9 cellular contexts compared by ENCODE assay signal in the genomic region with DNA sequence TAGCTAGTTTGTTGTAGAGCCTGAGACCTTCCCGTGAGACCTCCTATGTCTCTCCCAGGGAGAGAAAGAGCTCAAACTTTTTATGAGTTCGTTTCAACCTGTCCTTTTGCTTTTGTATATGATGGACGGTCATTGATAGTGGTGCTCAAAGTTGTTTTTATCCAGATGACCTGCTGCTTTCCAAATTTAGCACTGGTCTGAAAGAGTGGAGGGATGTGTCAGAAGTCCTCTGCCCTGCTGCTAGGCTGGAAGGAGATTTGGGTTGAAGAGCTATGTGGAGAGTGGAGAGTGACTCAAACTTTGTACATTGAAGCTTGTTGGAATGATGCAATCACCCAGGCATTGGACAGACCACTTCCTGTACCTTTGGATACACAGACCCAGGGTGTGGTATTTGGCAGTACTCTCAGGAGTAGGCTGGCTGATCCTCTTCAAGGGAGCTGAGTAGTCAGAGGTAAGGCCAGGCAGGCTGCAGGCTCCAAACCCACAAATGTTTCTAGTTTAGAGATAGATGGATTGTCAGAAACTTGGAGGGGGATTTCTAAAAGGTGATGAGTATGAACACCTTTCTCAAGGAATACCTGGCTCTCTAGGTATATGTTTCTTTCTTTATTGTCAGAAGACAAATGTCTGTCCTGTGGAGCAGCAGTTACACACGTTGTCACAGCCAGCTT. TPM values are rescaled to one million over a fixed set of nuclear protein-coding genes. Genes with fewer than 3 reads are reported as not detected.
DNase-seq lines count a peak whose midpoint lies in the region; ATAC-seq, FAIRE-seq and TF ChIP-seq lines count a peak whose summit lies in the region.
"Had no signal": no experiment of that assay in that cellular context is flagged by ENCODE, and none has a peak within 500 bp of the region (broad histone marks: within the 10 kb centered on the region; RNA-seq: fewer than 3 reads in every experiment).

No MANE protein-coding gene starts in this region.

- TF ChIP-seq EP300 in HepG2 (IDR thresholded peaks at IDR 0.05; ENCODE audit: low read depth in 2 of 2, low read length in 2 of 2), result peak in 1 of 2 experiments; percentile 22; a peak in 1 of 4 replicates
- TF ChIP-seq EP300 in HepG2 (CRISPR knock-in tag; IDR thresholded peaks at IDR 0.05; ENCODE audit: borderline replicate concordance), result no peak

- no peak for TF ChIP-seq CTCF in HepG2 (CRISPR knock-in tag; IDR thresholded peaks at IDR 0.05)

- H3K79me2 ChIP-seq in HepG2 (ENCODE audit: insufficient read depth, low read length), result no peaks in the 10 kb centered on the region

- in situ Hi-C loops in HepG2 (cut with HindIII; ENCODE audit: extremely low pct_ligation_motif_present, low pct_unique_long_range_greater_than_20kb), result no loop called here

- no peaks in the 10 kb centered on the region for H3K9me3 ChIP-seq in HepG2 (ENCODE audit: low read length)

- 45% methylated on average over 4 of the region's 4 CpGs for WGBS in HepG2 (ENCODE audit: low lambda C conversion rate)

- H3K9me3 Mint-ChIP-seq in activated CD4-positive, alpha-beta memory T cell treated with anti-CD3 and anti-CD28 coated beads for 36 hours, result no peaks in the 10 kb centered on the region
- H3K9me3 Mint-ChIP-seq: nephron had no signal

- peaks cover 15% of the 10 kb centered on the region for H3K4me1 ChIP-seq in HepG2 (ENCODE audit: insufficient read depth, low read length)

- DNase-seq in AG08396 (ENCODE audit: low spot score) (peak; percentile 86), HUDEP-2 (lab: John Stamatoyannopoulos, UW; ENCODE audit: unreplicated experiment in 76 of 76) (peak in 69 of 76 experiments; percentile 26 to 89 (median 64)), HepG2 (ENCODE audit: low spot score) (peak; percentile 77), caudate nucleus (lab: John Stamatoyannopoulos, UW) (no peak), NCI-H1436 treated with DMSO at 0.1 percent for 48 hours (lab: John Stamatoyannopoulos, UW) (no peak), NCI-H345 treated with DMSO at 0.1 percent for 48 hours (lab: John Stamatoyannopoulos, UW; ENCODE audit: unreplicated experiment) (no peak), superior temporal gyrus (ENCODE audit: extremely low spot score) (no peak)
- peak; percentile 41 for DNase-seq in activated CD4-positive, alpha-beta memory T cell treated with anti-CD3 and anti-CD28 coated beads for 36 hours

- POLR2A ChIA-PET in activated CD4-positive, alpha-beta memory T cell treated with anti-CD3 and anti-CD28 coated beads for 36 hours (lab: Charles Lee), result interaction anchor here (0.6 to 1.5 kb wide), 2 partner anchors 13 to 15 kb away, joined by 3 to 4 read pairs; no protein-coding TSS in a partner anchor
- POLR2A ChIA-PET in HepG2 (lab: Yijun Ruan, JAX), result interaction anchor here (0.8 to 1.4 kb wide), 3 partner anchors 11 to 49 kb away, joined by 3 to 17 read pairs (median 5); partner anchors contain the start of gene RREB1

- no peak overlapping the region for H3K27ac Mint-ChIP-seq in activated CD4-positive, alpha-beta memory T cell treated with anti-CD3 and anti-CD28 coated beads for 36 hours
- H3K27ac Mint-ChIP-seq: nephron had no signal

- H3K27me3 Mint-ChIP-seq in activated CD4-positive, alpha-beta memory T cell treated with anti-CD3 and anti-CD28 coated beads for 36 hours, result peaks cover 3% of the 10 kb centered on the region

- no peaks in the 10 kb centered on the region for H3K27me3 ChIP-seq in HepG2 (ENCODE audit: control insufficient read depth in 1 of 2, insufficient read depth in 2 of 2, low read length in 2 of 2)

- H3K36me3 ChIP-seq in HepG2 (replicated peaks in 1 of 2; ENCODE audit: control insufficient read depth in 1 of 2, insufficient read depth in 2 of 2, low read length in 2 of 2), result no peaks in the 10 kb centered on the region

- no peak overlapping the region for H3K27ac ChIP-seq in HepG2 (ENCODE audit: extremely low read length, insufficient read depth, low read length)
- no peak overlapping the region for H3K27ac ChIP-seq in caudate nucleus (ENCODE audit: low read depth, low read length)

- intact Hi-C loops in activated CD4-positive, alpha-beta memory T cell treated with anti-CD3 and anti-CD28 coated beads for 36 hours (cut with micrococcal nuclease), result no loop called here
- intact Hi-C loops in HepG2 (cut with micrococcal nuclease; ENCODE audit: unreplicated experiment), result no loop called here

- H3K4me1 Mint-ChIP-seq in activated CD4-positive, alpha-beta memory T cell treated with anti-CD3 and anti-CD28 coated beads for 36 hours (ENCODE audit: low read depth), result peaks cover 4% of the 10 kb centered on the region

- BruUV-seq in HepG2 (replicated peaks; lab: Mats Ljungman, UMichigan), result no TSS peak

- peak; percentile 98 for FAIRE-seq in HepG2 (lab: Jason Lieb, UNC)

- no peak for TF ChIP-seq POLR2A in HepG2 (IDR thresholded peaks at IDR 0.05; ENCODE audit: insufficient read depth in 1 of 2, low read depth in 2 of 2, low read length in 2 of 2)

- no peak overlapping the region for H3K4me3 ChIP-seq in HepG2 (replicated peaks in 1 of 3; ENCODE audit: insufficient read depth in 1 of 3, low read depth in 2 of 3, low read length in 3 of 3)

- H3K36me3 Mint-ChIP-seq in activated CD4-positive, alpha-beta memory T cell treated with anti-CD3 and anti-CD28 coated beads for 36 hours, result no peaks in the 10 kb centered on the region

- peak overlapping the region; percentile 8 for H2AFZ ChIP-seq in HepG2 (ENCODE audit: low read length)

- TF ChIP-seq RAD21 in HepG2 (CRISPR knock-in tag; IDR thresholded peaks at IDR 0.05), result no peak

- CTCF ChIA-PET in activated CD4-positive, alpha-beta memory T cell treated with anti-CD3 and anti-CD28 coated beads for 36 hours (lab: Charles Lee), result no interaction called here
- CTCF ChIA-PET in HepG2 (lab: Yijun Ruan, JAX; ENCODE audit: low intra/inter-chr PET ratio, low total read pairs), result no interaction called here

- H3K4me2 ChIP-seq in HepG2 (ENCODE audit: low read depth, low read length), result peak overlapping the region; percentile 48

- no peak overlapping the region for H3K9ac ChIP-seq in HepG2 (ENCODE audit: insufficient read depth, low read depth, low read length)

- H4K20me1 ChIP-seq in HepG2 (ENCODE audit: insufficient read depth, low read length), result no peaks in the 10 kb centered on the region

- H3K4me3 Mint-ChIP-seq in activated CD4-positive, alpha-beta memory T cell treated with anti-CD3 and anti-CD28 coated beads for 36 hours, result no peak overlapping the region
- H3K4me3 Mint-ChIP-seq: nephron had no signal

- peak; percentile 97 for ATAC-seq in HepG2

TF ChIP-seq in HepG2, 621 proteins besides CTCF, POLR2A, EP300 and RAD21 (continues in another document):
- TF ChIP-seq SP140L (CRISPR knock-in tag; IDR thresholded peaks at IDR 0.05; ENCODE audit: borderline replicate concordance) (no peak), DMAP1 (CRISPR knock-in tag; IDR thresholded peaks at IDR 0.05) (no peak)
- TF ChIP-seq, protein P1, sequence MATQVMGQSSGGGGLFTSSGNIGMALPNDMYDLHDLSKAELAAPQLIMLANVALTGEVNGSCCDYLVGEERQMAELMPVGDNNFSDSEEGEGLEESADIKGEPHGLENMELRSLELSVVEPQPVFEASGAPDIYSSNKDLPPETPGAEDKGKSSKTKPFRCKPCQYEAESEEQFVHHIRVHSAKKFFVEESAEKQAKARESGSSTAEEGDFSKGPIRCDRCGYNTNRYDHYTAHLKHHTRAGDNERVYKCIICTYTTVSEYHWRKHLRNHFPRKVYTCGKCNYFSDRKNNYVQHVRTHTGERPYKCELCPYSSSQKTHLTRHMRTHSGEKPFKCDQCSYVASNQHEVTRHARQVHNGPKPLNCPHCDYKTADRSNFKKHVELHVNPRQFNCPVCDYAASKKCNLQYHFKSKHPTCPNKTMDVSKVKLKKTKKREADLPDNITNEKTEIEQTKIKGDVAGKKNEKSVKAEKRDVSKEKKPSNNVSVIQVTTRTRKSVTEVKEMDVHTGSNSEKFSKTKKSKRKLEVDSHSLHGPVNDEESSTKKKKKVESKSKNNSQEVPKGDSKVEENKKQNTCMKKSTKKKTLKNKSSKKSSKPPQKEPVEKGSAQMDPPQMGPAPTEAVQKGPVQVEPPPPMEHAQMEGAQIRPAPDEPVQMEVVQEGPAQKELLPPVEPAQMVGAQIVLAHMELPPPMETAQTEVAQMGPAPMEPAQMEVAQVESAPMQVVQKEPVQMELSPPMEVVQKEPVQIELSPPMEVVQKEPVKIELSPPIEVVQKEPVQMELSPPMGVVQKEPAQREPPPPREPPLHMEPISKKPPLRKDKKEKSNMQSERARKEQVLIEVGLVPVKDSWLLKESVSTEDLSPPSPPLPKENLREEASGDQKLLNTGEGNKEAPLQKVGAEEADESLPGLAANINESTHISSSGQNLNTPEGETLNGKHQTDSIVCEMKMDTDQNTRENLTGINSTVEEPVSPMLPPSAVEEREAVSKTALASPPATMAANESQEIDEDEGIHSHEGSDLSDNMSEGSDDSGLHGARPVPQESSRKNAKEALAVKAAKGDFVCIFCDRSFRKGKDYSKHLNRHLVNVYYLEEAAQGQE (IDR thresholded peaks at IDR 0.05; ENCODE audit: borderline replicate concordance in 1 of 2, low read depth in 1 of 2, low read length in 2 of 2), result no peak

RNA-seq across cellular contexts. Expression of gene RREB1, which starts 49.4 kb away (rescaled TPM):
- total RNA-seq in activated CD4-positive, alpha-beta memory T cell treated with anti-CD3 and anti-CD28 coated beads for 36 hours, result 10 to 100 TPM; 13.0 to 13.5 TPM
- 23.2 and 23.4 TPM in 2 replicates for total RNA-seq in HepG2 (2016; rRNA removed; fragmentation: Illumina TruSeq; extraction: Trizol)
- 62.4 and 75.9 TPM in 2 replicates for total RNA-seq in HepG2 (2016; cell fraction: cytosol; rRNA removed; fragmentation: Illumina TruSeq; extraction: Trizol; ENCODE audit: low read depth)
- total RNA-seq in HepG2 (2016; cell fraction: insoluble cytoplasmic fraction; rRNA removed; fragmentation: Illumina TruSeq; extraction: Trizol), result 21.2 and 23.3 TPM in 2 replicates
- 33.9 and 40.6 TPM in 2 replicates for total RNA-seq in HepG2 (2016; cell fraction: membrane; rRNA removed; fragmentation: Illumina TruSeq; extraction: Trizol)
- 50.2 and 60.1 TPM in 2 replicates for total RNA-seq in HepG2 (2016; cell fraction: nucleus; rRNA removed; fragmentation: Illumina TruSeq; extraction: Trizol)
- polyA plus RNA-seq in HepG2 (2011; rRNA removed), result 6.1 and 6.2 TPM in 2 replicates
- 3.7 and 4.4 TPM in 2 replicates for polyA plus RNA-seq in HepG2 (2011; cell fraction: cytosol; rRNA removed)
- polyA plus RNA-seq in HepG2 (2011; cell fraction: nucleus; rRNA removed), result 24.2 and 27.1 TPM in 2 replicates
- polyA plus RNA-seq in HepG2 (2012), result 19.5 and 19.9 TPM in 2 replicates
- polyA plus RNA-seq in HepG2 (2016; cell fraction: cytosol; fragmentation: Illumina TruSeq; extraction: Trizol; ENCODE audit: low read depth), result 0.71 and 1.1 TPM in 2 replicates
- 12.3 and 15.5 TPM in 2 replicates for polyA plus RNA-seq in HepG2 (2016; cell fraction: insoluble cytoplasmic fraction; fragmentation: Illumina TruSeq; extraction: Trizol; ENCODE audit: low read depth)
- 1.6 and 2.2 TPM in 2 replicates for polyA plus RNA-seq in HepG2 (2016; cell fraction: membrane; fragmentation: Illumina TruSeq; extraction: Trizol; ENCODE audit: low read depth)
- polyA plus RNA-seq in HepG2 (2016; cell fraction: nucleus; fragmentation: Illumina TruSeq; extraction: Trizol; ENCODE audit: insufficient read depth, low read depth), result 45.7 and 47.4 TPM in 2 replicates
- polyA minus RNA-seq in HepG2 (2011; rRNA and poly(A)+ RNA removed; ENCODE audit: low replicate concordance), result 33.6 and 65.0 TPM in 2 replicates
- 27.1 and 37.4 TPM in 2 replicates for polyA minus RNA-seq in HepG2 (2011; cell fraction: cytosol; rRNA and poly(A)+ RNA removed)
- 65.6 and 67.6 TPM in 2 replicates for polyA minus RNA-seq in HepG2 (2011; cell fraction: nucleus; rRNA and poly(A)+ RNA removed)

Comparison
In these comparisons a context has a peak if more than half of its experiments do, and no peak if none do; other contexts are left out.
1. DNase-seq: peak in AG08396 (single experiment), HUDEP-2 (69 of 76), activated CD4-positive, alpha-beta memory T cell treated with anti-CD3 and anti-CD28 coated beads for 36 hours (single experiment) and HepG2 (single experiment); none in caudate nucleus (0 of 61), NCI-H1436 treated with DMSO at 0.1 percent for 48 hours (single experiment), NCI-H345 treated with DMSO at 0.1 percent for 48 hours (single experiment) and superior temporal gyrus (single experiment).